In genomic region chr10:7192041-7192440, GRCh38 we compare ENCODE assay signal across 20 cellular contexts.
DNase-seq lines count a peak whose midpoint lies in the region; ATAC-seq and TF ChIP-seq lines count a peak whose summit lies in the region.
"Had no signal": no experiment of that assay in that cellular context is flagged by ENCODE, and none has a peak within 500 bp of the region (broad histone marks: within the 10 kb centered on the region; RNA-seq: fewer than 3 reads in every experiment).

No MANE protein-coding gene starts in this region.

- POLR2A ChIA-PET in activated CD4-positive, alpha-beta memory T cell treated with anti-CD3 and anti-CD28 coated beads, Interleukin-2, amount 10 ng/mL, durations not matched to agents 7 days and 5 days (lab: Charles Lee): interaction anchor here (1.8 kb wide), 1 partner anchor 218 kb away, joined by 5 read pairs; the partner anchor contains the start of gene SFMBT2

- H3K36me3 ChIP-seq in smooth muscle cell (ENCODE audit: low read depth): no peaks in the 10 kb centered on the region
- H3K36me3 ChIP-seq: neural progenitor cell, transverse colon had no signal

- no peak for DNase-seq in activated naive CD4-positive, alpha-beta T cell treated with anti-CD3 and anti-CD28 coated beads, Interleukin-2, amount 10 ng/mL, durations not matched to agents 7 days and 5 days
- no peak for DNase-seq in activated naive CD4-positive, alpha-beta T cell treated with anti-CD3 and anti-CD28 coated beads, Interleukin-2, amount 50 U/mL, for 16 hours
- DNase-seq in activated CD4-positive, alpha-beta memory T cell treated with anti-CD3 and anti-CD28 coated beads, Interleukin-2, amount 10 ng/mL, durations not matched to agents 7 days and 5 days: no peak
- no peak for DNase-seq in effector memory CD8-positive, alpha-beta T cell
- no peak for DNase-seq in NCI-H510A (lab: John Stamatoyannopoulos, UW)
- DNase-seq in smooth muscle cell (lab: John Stamatoyannopoulos, UW; ENCODE audit: unreplicated experiment): no peak
- DNase-seq in 8988T: no peak
- DNase-seq: activated CD4-positive, alpha-beta T cell treated with anti-CD3 and anti-CD28 coated beads, Interleukin-2, amount 50 U/mL, for 1 hour; caudate nucleus; hippocampal formation; left ventricle myocardium superior; NCI-H1092; NCI-H1930; NCI-H446; OCI-M1; small intestine; transverse colon had no signal

- H3K4me1 ChIP-seq in smooth muscle cell (ENCODE audit: low read depth): peaks cover 8% of the 10 kb centered on the region
- H3K4me1 ChIP-seq: ascending aorta, neural progenitor cell had no signal

- no peaks in the 10 kb centered on the region for H3K27me3 Mint-ChIP-seq in activated naive CD4-positive, alpha-beta T cell treated with anti-CD3 and anti-CD28 coated beads, Interleukin-2, amount 10 ng/mL, durations not matched to agents 7 days and 5 days
- H3K27me3 Mint-ChIP-seq in activated CD4-positive, alpha-beta memory T cell treated with anti-CD3 and anti-CD28 coated beads, Interleukin-2, amount 10 ng/mL, durations not matched to agents 7 days and 5 days: no peaks in the 10 kb centered on the region
- no peaks in the 10 kb centered on the region for H3K27me3 Mint-ChIP-seq in effector memory CD8-positive, alpha-beta T cell
- H3K27me3 Mint-ChIP-seq in stimulated activated memory B cell treated with anti-CD40 and anti-IgM and Interleukin-4, amounts not matched to agents 10 μg/mL and 1 μg/mL and 100 μg/mL, for 72 hours: no peaks in the 10 kb centered on the region

- H4K20me1 ChIP-seq in smooth muscle cell (ENCODE audit: low read depth): no peaks in the 10 kb centered on the region

- no peaks in the 10 kb centered on the region for H3K9me3 ChIP-seq in smooth muscle cell (replicated peaks; ENCODE audit: low read depth)
- H3K9me3 ChIP-seq: ascending aorta, transverse colon had no signal

- no peak for ATAC-seq in effector memory CD8-positive, alpha-beta T cell (replicated peaks)
- no peak for ATAC-seq in stimulated activated memory B cell treated with anti-CD40 and anti-IgM and Interleukin-4, amounts not matched to agents 10 μg/mL and 1 μg/mL and 100 μg/mL, for 72 hours
- ATAC-seq: left ventricle myocardium superior had no signal

- peaks cover 81% of the 10 kb centered on the region for H3K36me3 Mint-ChIP-seq in activated naive CD4-positive, alpha-beta T cell treated with anti-CD3 and anti-CD28 coated beads, Interleukin-2, amount 10 ng/mL, durations not matched to agents 7 days and 5 days
- peaks cover 65% of the 10 kb centered on the region for H3K36me3 Mint-ChIP-seq in activated CD4-positive, alpha-beta memory T cell treated with anti-CD3 and anti-CD28 coated beads, Interleukin-2, amount 10 ng/mL, durations not matched to agents 7 days and 5 days (ENCODE audit: low read depth)
- peaks cover 37% of the 10 kb centered on the region for H3K36me3 Mint-ChIP-seq in effector memory CD8-positive, alpha-beta T cell (ENCODE audit: insufficient read depth)
- H3K36me3 Mint-ChIP-seq in stimulated activated memory B cell treated with anti-CD40 and anti-IgM and Interleukin-4, amounts not matched to agents 10 μg/mL and 1 μg/mL and 100 μg/mL, for 72 hours: peaks cover 82% of the 10 kb centered on the region

- peak overlapping the region; percentile 100 for H3K27ac Mint-ChIP-seq in activated naive CD4-positive, alpha-beta T cell treated with anti-CD3 and anti-CD28 coated beads, Interleukin-2, amount 10 ng/mL, durations not matched to agents 7 days and 5 days
- peak overlapping the region; percentile 96 for H3K27ac Mint-ChIP-seq in activated CD4-positive, alpha-beta memory T cell treated with anti-CD3 and anti-CD28 coated beads, Interleukin-2, amount 10 ng/mL, durations not matched to agents 7 days and 5 days
- peak overlapping the region; percentile 76 to 94 for H3K27ac Mint-ChIP-seq in effector memory CD8-positive, alpha-beta T cell
- peak overlapping the region; percentile 94 for H3K27ac Mint-ChIP-seq in stimulated activated memory B cell treated with anti-CD40 and anti-IgM and Interleukin-4, amounts not matched to agents 10 μg/mL and 1 μg/mL and 100 μg/mL, for 72 hours
- H3K27ac Mint-ChIP-seq: neural progenitor cell had no signal

- no peaks in the 10 kb centered on the region for H3K79me2 ChIP-seq in smooth muscle cell (ENCODE audit: low read depth)

- H3K4me2 ChIP-seq in smooth muscle cell: no peak overlapping the region
- H3K4me2 ChIP-seq: neural progenitor cell had no signal

- TF ChIP-seq CTCF in smooth muscle cell (IDR thresholded peaks at IDR 0.05; ENCODE audit: borderline replicate concordance, insufficient read depth, poor library complexity, severe bottlenecking): no peak

- CTCF ChIA-PET in activated naive CD4-positive, alpha-beta T cell treated with anti-CD3 and anti-CD28 coated beads, Interleukin-2, amount 10 ng/mL, durations not matched to agents 7 days and 5 days (lab: Charles Lee): interaction anchor here (1.3 kb wide), 2 partner anchors 60 to 272 kb away, joined by 3 to 7 read pairs; no protein-coding TSS in a partner anchor
- CTCF ChIA-PET in activated CD4-positive, alpha-beta memory T cell treated with anti-CD3 and anti-CD28 coated beads, Interleukin-2, amount 10 ng/mL, durations not matched to agents 7 days and 5 days (lab: Charles Lee): no interaction called here

- 64% methylated on average over 8 of the region's 8 CpGs for WGBS in smooth muscle cell (ENCODE audit: low lambda C conversion rate)

- H3K9ac ChIP-seq in smooth muscle cell (ENCODE audit: low read depth): no peak overlapping the region
- H3K9ac ChIP-seq: neural progenitor cell had no signal

- H3K4me1 Mint-ChIP-seq in activated naive CD4-positive, alpha-beta T cell treated with anti-CD3 and anti-CD28 coated beads, Interleukin-2, amount 10 ng/mL, durations not matched to agents 7 days and 5 days: peaks cover 71% of the 10 kb centered on the region
- peaks cover 44% of the 10 kb centered on the region for H3K4me1 Mint-ChIP-seq in activated CD4-positive, alpha-beta memory T cell treated with anti-CD3 and anti-CD28 coated beads, Interleukin-2, amount 10 ng/mL, durations not matched to agents 7 days and 5 days
- H3K4me1 Mint-ChIP-seq in effector memory CD8-positive, alpha-beta T cell (ENCODE audit: low read depth in 2 of 2): peaks cover 27 to 35% of the 10 kb centered on the region in 2 donors
- H3K4me1 Mint-ChIP-seq in stimulated activated memory B cell treated with anti-CD40 and anti-IgM and Interleukin-4, amounts not matched to agents 10 μg/mL and 1 μg/mL and 100 μg/mL, for 72 hours: peaks cover 58% of the 10 kb centered on the region

- H2AFZ ChIP-seq in smooth muscle cell (ENCODE audit: low read depth): no peak overlapping the region
- H2AFZ ChIP-seq: neural progenitor cell had no signal

- H3K4me3 ChIP-seq in smooth muscle cell: no peak overlapping the region
- H3K4me3 ChIP-seq: ascending aorta, neural progenitor cell, transverse colon had no signal

- no peaks in the 10 kb centered on the region for H3F3A ChIP-seq in smooth muscle cell (ENCODE audit: low read depth)

- H3K9me3 Mint-ChIP-seq in activated naive CD4-positive, alpha-beta T cell treated with anti-CD3 and anti-CD28 coated beads, Interleukin-2, amount 10 ng/mL, durations not matched to agents 7 days and 5 days: peaks cover 16% of the 10 kb centered on the region
- H3K9me3 Mint-ChIP-seq in activated CD4-positive, alpha-beta memory T cell treated with anti-CD3 and anti-CD28 coated beads, Interleukin-2, amount 10 ng/mL, durations not matched to agents 7 days and 5 days: peaks cover 12% of the 10 kb centered on the region
- H3K9me3 Mint-ChIP-seq in effector memory CD8-positive, alpha-beta T cell: no peaks in the 10 kb centered on the region
- peaks cover 25% of the 10 kb centered on the region for H3K9me3 Mint-ChIP-seq in stimulated activated memory B cell treated with anti-CD40 and anti-IgM and Interleukin-4, amounts not matched to agents 10 μg/mL and 1 μg/mL and 100 μg/mL, for 72 hours

- H3K27ac ChIP-seq in smooth muscle cell (ENCODE audit: low read depth): no peak overlapping the region
- H3K27ac ChIP-seq: ascending aorta, neural progenitor cell, transverse colon had no signal

- peaks cover 5% of the 10 kb centered on the region for H3K27me3 ChIP-seq in smooth muscle cell (ENCODE audit: low read depth)
- H3K27me3 ChIP-seq: ascending aorta, neural progenitor cell, transverse colon had no signal

- H3K4me3 Mint-ChIP-seq in activated naive CD4-positive, alpha-beta T cell treated with anti-CD3 and anti-CD28 coated beads, Interleukin-2, amount 10 ng/mL, durations not matched to agents 7 days and 5 days: peak overlapping the region; percentile 65
- no peak overlapping the region for H3K4me3 Mint-ChIP-seq in activated CD4-positive, alpha-beta memory T cell treated with anti-CD3 and anti-CD28 coated beads, Interleukin-2, amount 10 ng/mL, durations not matched to agents 7 days and 5 days
- peak overlapping the region; percentile 50 to 72 for H3K4me3 Mint-ChIP-seq in effector memory CD8-positive, alpha-beta T cell
- H3K4me3 Mint-ChIP-seq in stimulated activated memory B cell treated with anti-CD40 and anti-IgM and Interleukin-4, amounts not matched to agents 10 μg/mL and 1 μg/mL and 100 μg/mL, for 72 hours: peak overlapping the region; percentile 28
- H3K4me3 Mint-ChIP-seq: neural progenitor cell had no signal
